9 cellular contexts compared by ENCODE assay signal in genomic region chr20:64102647-64103354, GRCh38. TPM values are rescaled to one million over a fixed set of nuclear protein-coding genes. Genes with fewer than 3 reads are reported as not detected.
DNase-seq lines count a peak whose midpoint lies in the region; ATAC-seq and TF ChIP-seq lines count a peak whose summit lies in the region.
"Had no signal": no experiment of that assay in that cellular context is flagged by ENCODE, and none has a peak within 500 bp of the region (broad histone marks: within the 10 kb centered on the region; RNA-seq: fewer than 3 reads in every experiment).

No MANE protein-coding gene starts in this region.

- H3K36me3 Mint-ChIP-seq in stimulated activated effector memory CD8-positive, alpha-beta T cell treated with anti-CD3 and anti-CD28 coated beads, Interleukin-12 subunit alpha, Interleukin-12 subunit beta, amount 100 ng/mL, for 72 hours = no peaks in the 10 kb centered on the region

- peak; percentile 39 for DNase-seq in NCI-H2196 (lab: John Stamatoyannopoulos, UW; ENCODE audit: unreplicated experiment)
- no peak for DNase-seq in NCI-H2196 treated with DMSO at 0.1 percent for 48 hours (lab: John Stamatoyannopoulos, UW; ENCODE audit: unreplicated experiment)
- DNase-seq in NCI-H748 treated with DMSO at 0.1 percent for 48 hours (lab: John Stamatoyannopoulos, UW) = peak; percentile 23
- DNase-seq in heart left ventricle = peak in 4 of 5 donors; percentile 16 to 44 (median 26)
- DNase-seq in stimulated activated effector memory CD8-positive, alpha-beta T cell treated with anti-CD3 and anti-CD28 coated beads, Interleukin-12 subunit alpha, Interleukin-12 subunit beta, amount 100 ng/mL, for 72 hours (ENCODE audit: low spot score in 2 of 2) = peak in 1 of 2 donors; percentile 1
- no peak for DNase-seq in mammary epithelial cell
- no peak for DNase-seq in NK-92 treated with Interleukin-12 subunit alpha and Interleukin-12 subunit beta, amount 100 ng/mL, for 24 hours (lab: John Stamatoyannopoulos, UW)

- in situ Hi-C loops in mammary epithelial cell (cut with MboI; ENCODE audit: low sequenced_read_pairs in 2 of 2) = no loop called here

- no peak overlapping the region for H2AFZ ChIP-seq in mammary epithelial cell (ENCODE audit: low read depth, low read length)

- H4K20me1 ChIP-seq in mammary epithelial cell (ENCODE audit: insufficient read depth, low read length) = no peaks in the 10 kb centered on the region

- H3K9me3 ChIP-seq in heart left ventricle = no peaks in the 10 kb centered on the region
- H3K9me3 ChIP-seq in mammary epithelial cell (replicated peaks; ENCODE audit: insufficient read depth, low read length) = no peaks in the 10 kb centered on the region

- no peak overlapping the region for H3K27ac Mint-ChIP-seq in stimulated activated effector memory CD8-positive, alpha-beta T cell treated with anti-CD3 and anti-CD28 coated beads, Interleukin-12 subunit alpha, Interleukin-12 subunit beta, amount 100 ng/mL, for 72 hours

- peak overlapping the region; percentile 35 to 57 (median 48) for H3K4me3 ChIP-seq in heart left ventricle
- no peak overlapping the region for H3K4me3 ChIP-seq in mammary epithelial cell (replicated peaks in 1 of 3; ENCODE audit: insufficient read depth in 1 of 3, low read depth in 2 of 3, low read length in 3 of 3)

- peaks cover 13 to 49% (median 32%) of the 10 kb centered on the region in 9 donors for H3K27me3 ChIP-seq in heart left ventricle
- H3K27me3 ChIP-seq in mammary epithelial cell (ENCODE audit: insufficient read depth, low read length) = peaks cover 18% of the 10 kb centered on the region

- no peak for TF ChIP-seq POLR2A in heart left ventricle (IDR thresholded peaks at IDR 0.05)

- H3K27ac ChIP-seq in heart left ventricle (no peak overlapping the region), mammary epithelial cell (ENCODE audit: insufficient read depth, low read depth, low read length) (no peak overlapping the region)

- CTCF ChIA-PET in mammary epithelial cell (lab: Charles Lee; ENCODE audit: low non-redundant PET) = interaction anchor here (0.6 kb wide), 1 partner anchor 645 kb away, joined by 4 read pairs; no protein-coding TSS in a partner anchor

- intact Hi-C loops in heart left ventricle (cut with DNase I) = no loop called here
- intact Hi-C loops in mammary epithelial cell (cut with micrococcal nuclease) = no loop called here

- H3K4me2 ChIP-seq in mammary epithelial cell (ENCODE audit: insufficient read depth, low read depth, low read length) = no peak overlapping the region

- H3K9me3 Mint-ChIP-seq in stimulated activated effector memory CD8-positive, alpha-beta T cell treated with anti-CD3 and anti-CD28 coated beads, Interleukin-12 subunit alpha, Interleukin-12 subunit beta, amount 100 ng/mL, for 72 hours = no peaks in the 10 kb centered on the region

- ATAC-seq in heart left ventricle = peak in 2 of 4 donors; percentile 29 to 49
- no peak for ATAC-seq in stimulated activated effector memory CD8-positive, alpha-beta T cell treated with anti-CD3 and anti-CD28 coated beads, Interleukin-12 subunit alpha, Interleukin-12 subunit beta, amount 100 ng/mL, for 72 hours
- ATAC-seq in HG02588 (IDR thresholded peaks at IDR 0.05; ENCODE audit: unreplicated experiment) = no peak

- no peak overlapping the region for H3K9ac ChIP-seq in mammary epithelial cell (ENCODE audit: insufficient read depth, low read length)

- peak overlapping the region; percentile 61 for H3K4me3 Mint-ChIP-seq in stimulated activated effector memory CD8-positive, alpha-beta T cell treated with anti-CD3 and anti-CD28 coated beads, Interleukin-12 subunit alpha, Interleukin-12 subunit beta, amount 100 ng/mL, for 72 hours

- BruUV-seq in mammary epithelial cell (replicated peaks; lab: Mats Ljungman, UMichigan) = no TSS peak

- no peak for TF ChIP-seq CTCF in heart left ventricle (IDR thresholded peaks at IDR 0.05)
- no peak for TF ChIP-seq CTCF in mammary epithelial cell (conservative IDR thresholded peaks at IDR 0.05 in 1 of 2, IDR thresholded peaks at IDR 0.05 in 1 of 2; ENCODE audit: extremely low read depth in 1 of 2, insufficient read depth in 1 of 2, low read depth in 1 of 2, low read length in 2 of 2)

- dilution Hi-C loops in mammary epithelial cell (cut with HindIII; ENCODE audit: low sequenced_read_pairs) = no loop called here

- H3K36me3 ChIP-seq in heart left ventricle (peaks cover 0 to 5% (median 0%) of the 10 kb centered on the region in 9 donors), mammary epithelial cell (ENCODE audit: insufficient read depth, low read length) (no peaks in the 10 kb centered on the region)

- H3K4me1 ChIP-seq in heart left ventricle = peaks cover 0 to 14% (median 7%) of the 10 kb centered on the region in 12 donors
- peaks cover 3% of the 10 kb centered on the region for H3K4me1 ChIP-seq in mammary epithelial cell (ENCODE audit: insufficient read depth, low read length)

- H3K79me2 ChIP-seq in mammary epithelial cell (ENCODE audit: insufficient read depth, low read length) = no peaks in the 10 kb centered on the region

- 19 to 30% (median 20%) methylated on average over 18 to 30 of the region's 30 CpGs for WGBS in heart left ventricle, 4 donors
- WGBS in mammary epithelial cell (ENCODE audit: low coverage, missing lambda C conversion rate) = 32% methylated on average over 14 of the region's 30 CpGs

- peaks cover 15% of the 10 kb centered on the region for H3K4me1 Mint-ChIP-seq in stimulated activated effector memory CD8-positive, alpha-beta T cell treated with anti-CD3 and anti-CD28 coated beads, Interleukin-12 subunit alpha, Interleukin-12 subunit beta, amount 100 ng/mL, for 72 hours

RNA-seq across cellular contexts. Expression of gene NPBWR2, which starts 4.6 kb away (rescaled TPM):
- total RNA-seq in heart left ventricle (not detected), mammary epithelial cell (not detected)
- polyA plus RNA-seq in heart left ventricle (not detected), mammary epithelial cell (not detected)
- polyA minus RNA-seq in mammary epithelial cell = not detected
- polyA plus RNA-seq: BJ had no signal

RNA-seq across cellular contexts. Expression of gene LKAAEAR1, which starts 18.6 kb away (rescaled TPM):
- total RNA-seq in heart left ventricle = not detected
- not detected for polyA plus RNA-seq in heart left ventricle
- under 1 TPM in 1 of 2 donors, not detected in 1; 0.33 TPM for total RNA-seq in mammary epithelial cell
- polyA plus RNA-seq in mammary epithelial cell = 0.15 TPM
- not detected for polyA minus RNA-seq in mammary epithelial cell
- polyA plus RNA-seq: BJ had no signal

RNA-seq across cellular contexts. Expression of gene OPRL1, which starts 22.9 kb away (rescaled TPM):
- total RNA-seq in heart left ventricle (1 to 10 TPM in 3 of 9 donors, under 1 TPM in 6; 0.18 to 1.9 (median 0.67) TPM), mammary epithelial cell (under 1 TPM; 0.38 to 0.50 TPM)
- polyA plus RNA-seq in heart left ventricle (under 1 TPM; 0.21 to 0.27 TPM), mammary epithelial cell (0.24 TPM)
- 0.21 TPM for polyA minus RNA-seq in mammary epithelial cell

RNA-seq across cellular contexts. Expression of gene RGS19, which starts 23.5 kb away (rescaled TPM):
- 10 to 100 TPM in 2 of 9 donors, 1 to 10 TPM in 7; 3.2 to 25.6 (median 5.3) TPM for total RNA-seq in heart left ventricle
- polyA plus RNA-seq in heart left ventricle = 1 to 10 TPM; 3.7 to 6.5 TPM
- total RNA-seq in mammary epithelial cell = 10 to 100 TPM in 1 of 2 donors, 1 to 10 TPM in 1; 9.5 to 15.9 TPM
- 13.9 TPM for polyA plus RNA-seq in mammary epithelial cell
- 8.8 TPM for polyA minus RNA-seq in mammary epithelial cell

RNA-seq across cellular contexts. Expression of gene TCEA2, which starts 39.8 kb away (rescaled TPM):
- total RNA-seq in heart left ventricle (10 to 100 TPM; 19.2 to 52.1 (median 42.9) TPM), mammary epithelial cell (10 to 100 TPM; 15.7 to 37.9 TPM)
- polyA plus RNA-seq in heart left ventricle (10 to 100 TPM; 23.6 to 32.9 TPM), mammary epithelial cell (15.6 TPM)
- 26.4 TPM for polyA minus RNA-seq in mammary epithelial cell

Comparison
In these comparisons a context has a peak if more than half of its experiments do, and no peak if none do; other contexts are left out.
1. DNase-seq: peak in NCI-H2196 (single experiment), NCI-H748 treated with DMSO at 0.1 percent for 48 hours (single experiment) and heart left ventricle (4 of 5); none in NCI-H2196 treated with DMSO at 0.1 percent for 48 hours (single experiment), mammary epithelial cell (single experiment) and NK-92 treated with Interleukin-12 subunit alpha and Interleukin-12 subunit beta, amount 100 ng/mL, for 24 hours (single experiment).
2. H3K4me3 ChIP-seq: peak in heart left ventricle (12 of 12); none in mammary epithelial cell (0 of 3).